In the genomic region with DNA sequence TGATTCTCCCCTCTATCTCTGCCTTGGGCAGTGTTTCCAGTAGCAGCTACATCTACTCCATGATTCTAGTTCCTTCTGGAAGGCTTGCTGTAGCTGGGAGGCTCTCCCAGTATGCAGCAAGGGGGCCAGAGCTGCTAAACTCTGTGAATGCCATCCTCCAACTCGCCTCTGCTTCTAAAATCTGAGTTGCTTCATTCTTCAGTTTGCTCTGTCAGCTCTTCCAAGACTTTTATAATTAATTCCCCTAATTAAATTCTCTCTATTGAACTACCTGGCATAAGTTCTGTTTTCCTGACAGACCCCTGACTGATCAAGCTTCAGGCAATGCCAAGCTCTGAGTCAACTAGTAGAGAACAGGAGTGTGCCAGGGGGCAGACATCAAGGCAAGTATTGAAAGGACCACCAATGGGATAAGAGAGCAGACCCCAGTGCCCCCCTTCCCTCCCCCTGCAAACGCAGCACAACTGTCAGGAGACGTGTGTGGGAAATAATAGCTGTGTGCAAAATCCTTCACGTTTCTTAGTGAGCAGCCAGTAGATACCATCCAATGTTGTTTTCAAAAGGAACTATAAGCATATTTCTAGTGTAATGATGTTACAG, we compare ENCODE assay signal across 20 cellular contexts.
"Had no signal": no experiment of that assay in that cellular context is flagged by ENCODE, and none has a peak within 500 bp of the region (broad histone marks: within the 10 kb centered on the region; RNA-seq: fewer than 3 reads in every experiment).

No MANE protein-coding gene starts in this region.

- H3K27ac Mint-ChIP-seq: activated B cell treated with CpG ODN at 0.5 μM for 24 hours; activated CD4-positive, alpha-beta memory T cell treated with anti-CD3 and anti-CD28 coated beads for 36 hours; activated CD4-positive, alpha-beta T cell treated with anti-CD3 and anti-CD28 coated beads for 36 hours; immature natural killer cell; stimulated activated naive CD8-positive, alpha-beta T cell treated with anti-CD3 and anti-CD28 coated beads, Interleukin-15, amount 100 ng/mL, for 72 hours; T-helper 17 cell had no signal

- H3K27ac ChIP-seq: ascending aorta, left ventricle myocardium inferior, pancreas, psoas muscle, tibial artery had no signal

- H3K36me3 Mint-ChIP-seq: activated CD4-positive, alpha-beta memory T cell treated with anti-CD3 and anti-CD28 coated beads for 36 hours; immature natural killer cell had no signal

- H3K9me3 Mint-ChIP-seq: activated B cell treated with CpG ODN at 0.5 μM for 24 hours, immature natural killer cell had no signal

- DNase-seq: activated B cell treated with CpG ODN at 0.5 μM for 24 hours; activated CD4-positive, alpha-beta memory T cell treated with anti-CD3 and anti-CD28 coated beads for 36 hours; activated CD4-positive, alpha-beta T cell treated with anti-CD3 and anti-CD28 coated beads for 36 hours; activated gamma-delta T cell treated with Interleukin-2 at 50 U/mL for 16 hours; effector CD4-positive, alpha-beta T cell; foreskin melanocyte; immature natural killer cell; left ventricle myocardium inferior; mammary epithelial cell; pancreas; psoas muscle; right cardiac atrium; stimulated activated CD4-positive, alpha-beta T cell treated with anti-CD3 and anti-CD28 coated beads, Interleukin-4, amount 100 ng/mL, for 4 hours; stimulated activated naive CD8-positive, alpha-beta T cell treated with anti-CD3 and anti-CD28 coated beads, Interleukin-15, amount 100 ng/mL, for 72 hours; T-helper 17 cell; tibial artery had no signal

- ATAC-seq: activated CD4-positive, alpha-beta T cell treated with anti-CD3 and anti-CD28 coated beads for 36 hours; esophagus mucosa; natural killer cell treated with Interleukin-12 subunit alpha and Interleukin-12 subunit beta and Interleukin-15 and Interleukin-18, amount 100 ng/mL, for 72 hours; pancreas; psoas muscle; right cardiac atrium; stimulated activated naive CD8-positive, alpha-beta T cell treated with anti-CD3 and anti-CD28 coated beads, Interleukin-15, amount 100 ng/mL, for 72 hours; T-helper 17 cell had no signal

- H3K27me3 Mint-ChIP-seq: activated B cell treated with CpG ODN at 0.5 μM for 24 hours; activated CD4-positive, alpha-beta memory T cell treated with anti-CD3 and anti-CD28 coated beads for 36 hours; activated CD4-positive, alpha-beta T cell treated with anti-CD3 and anti-CD28 coated beads for 36 hours; activated naive CD4-positive, alpha-beta T cell treated with anti-CD3 and anti-CD28 coated beads, Interleukin-2, amount 50 U/mL, for 24 hours; natural killer cell treated with Interleukin-12 subunit alpha and Interleukin-12 subunit beta and Interleukin-15 and Interleukin-18, amount 100 ng/mL, for 72 hours; stimulated activated naive CD8-positive, alpha-beta T cell treated with anti-CD3 and anti-CD28 coated beads, Interleukin-15, amount 100 ng/mL, for 72 hours; T-helper 17 cell had no signal

- H3K4me3 Mint-ChIP-seq: activated B cell treated with CpG ODN at 0.5 μM for 24 hours; activated CD4-positive, alpha-beta memory T cell treated with anti-CD3 and anti-CD28 coated beads for 36 hours; activated CD4-positive, alpha-beta T cell treated with anti-CD3 and anti-CD28 coated beads for 36 hours; activated naive CD4-positive, alpha-beta T cell treated with anti-CD3 and anti-CD28 coated beads, Interleukin-2, amount 50 U/mL, for 24 hours; immature natural killer cell; natural killer cell treated with Interleukin-12 subunit alpha and Interleukin-12 subunit beta and Interleukin-15 and Interleukin-18, amount 100 ng/mL, for 72 hours; stimulated activated naive CD8-positive, alpha-beta T cell treated with anti-CD3 and anti-CD28 coated beads, Interleukin-15, amount 100 ng/mL, for 72 hours; T-helper 17 cell had no signal
